ENCODE assay signal across 20 cellular contexts in genomic region chr7:112487938-112488575, GRCh38. TPM values are rescaled to one million over a fixed set of nuclear protein-coding genes. Genes with fewer than 3 reads are reported as not detected.
DNase-seq lines count a peak whose midpoint lies in the region; ATAC-seq, FAIRE-seq and TF ChIP-seq lines count a peak whose summit lies in the region.
"Had no signal": no experiment of that assay in that cellular context is flagged by ENCODE, and none has a peak within 500 bp of the region (broad histone marks: within the 10 kb centered on the region; RNA-seq: fewer than 3 reads in every experiment).

No MANE protein-coding gene starts in this region.

- no peak for TF ChIP-seq EP300 in K562 (IDR thresholded peaks at IDR 0.05; ENCODE audit: low read length)

- H3K27me3 ChIP-seq in K562 (ENCODE audit: control insufficient read depth in 2 of 2, insufficient read depth in 2 of 2, low read length in 2 of 2) (no peaks in the 10 kb centered on the region), psoas muscle (ENCODE audit: insufficient read depth in 3 of 3, low read length in 2 of 3) (no peaks in the 10 kb centered on the region)
- H3K27me3 ChIP-seq: BLaER1 treated with 17β-estradiol and CSF1 and Interleukin-3, amounts not matched to agents 10 nM and 100 nM had no signal

- no peaks in the 10 kb centered on the region for H4K20me1 ChIP-seq in K562 (replicated peaks; ENCODE audit: control insufficient read depth, insufficient read depth, low read length)
- H4K20me1 ChIP-seq: BLaER1 treated with 17β-estradiol and CSF1 and Interleukin-3, amounts not matched to agents 10 nM and 100 nM had no signal

- TF ChIP-seq POLR2A in K562 (conservative IDR thresholded peaks at IDR 0.05): no peak

- CTCF ChIA-PET in K562 (lab: Yijun Ruan, JAX; ENCODE audit: low intra/inter-chr PET ratio): no interaction called here

- POLR2A ChIA-PET in K562 (lab: Yijun Ruan, JAX): no interaction called here

- H3K36me3 ChIP-seq in K562 (ENCODE audit: control insufficient read depth, insufficient read depth, low read length): no peaks in the 10 kb centered on the region
- peaks cover 0 to 29% of the 10 kb centered on the region in 2 donors for H3K36me3 ChIP-seq in psoas muscle (ENCODE audit: insufficient read depth in 1 of 2, low read depth in 1 of 2)

- peak; percentile 63 for ATAC-seq in K562
- ATAC-seq in psoas muscle: no peak
- ATAC-seq in GM21737 (IDR thresholded peaks at IDR 0.05; ENCODE audit: unreplicated experiment): no peak
- ATAC-seq: A549; CD8-positive, alpha-beta T cell had no signal

- no peak for TF ChIP-seq RAD21 in K562 (CRISPR knock-in tag; conservative IDR thresholded peaks at IDR 0.05 in 1 of 2, IDR thresholded peaks at IDR 0.05 in 1 of 2)

- H3K9ac ChIP-seq in K562 (ENCODE audit: insufficient read depth in 1 of 2, low read depth in 2 of 2, low read length in 2 of 2): no peak overlapping the region
- H3K9ac ChIP-seq: BLaER1 treated with 17β-estradiol and CSF1 and Interleukin-3, amounts not matched to agents 10 nM and 100 nM had no signal

- H3K4me1 ChIP-seq in K562 (replicated peaks in 1 of 2; ENCODE audit: control insufficient read depth in 2 of 2, insufficient read depth in 2 of 2, low read length in 2 of 2): peaks cover 4 to 18% of the 10 kb centered on the region in 2 experiments; a peak in 4 of 5 replicates
- peaks cover 34% of the 10 kb centered on the region for H3K4me1 ChIP-seq in psoas muscle

- BruUV-seq in K562 (replicated peaks; lab: Mats Ljungman, UMichigan): no TSS peak

- DNase-seq in NCI-H82 (lab: John Stamatoyannopoulos, UW) (peak; percentile 22), NCI-H82 treated with DMSO at 0.1 percent for 48 hours (lab: John Stamatoyannopoulos, UW; ENCODE audit: unreplicated experiment) (no peak), K562 (ENCODE audit: extremely low read depth in 1 of 4, low spot score in 3 of 4) (peak in 2 of 4 experiments; percentile 44 to 53), psoas muscle (no peak), nucleus accumbens (lab: John Stamatoyannopoulos, UW) (no peak)
- DNase-seq: AML-193; Caco-2; Calu3; CD4-positive, alpha-beta T cell; CD8-positive, alpha-beta T cell; GF-D8 had no signal

- no peaks in the 10 kb centered on the region for H3K9me1 ChIP-seq in K562 (ENCODE audit: control insufficient read depth, insufficient read depth, low read length)

- intact Hi-C loops in K562 (cut with micrococcal nuclease): no loop called here
- intact Hi-C loops in psoas muscle (cut with DNase I): loop anchor here in 1 of 2 donors (10.0 kb wide), 1 partner anchor 283 kb away; the partner anchor contains the start of genes DOCK4 and ZNF277

- 0 out of 2 replicates have a peak overlapping the region, but pooled peaks have one; percentile 9 for H2AFZ ChIP-seq in K562 (ENCODE audit: low read depth, low read length)

- WGBS in K562 (ENCODE audit: insufficient coverage, low coverage, missing lambda C conversion rate): 37% methylated on average over 7 of the region's 7 CpGs
- WGBS in psoas muscle, 3 donors: 69 to 88% (median 70%) methylated on average over 7 of the region's 7 CpGs

- H3K79me2 ChIP-seq in K562 (ENCODE audit: control insufficient read depth, insufficient read depth, low read length): no peaks in the 10 kb centered on the region

- no peak overlapping the region for H3K4me3 ChIP-seq in K562
- no peak overlapping the region for H3K4me3 ChIP-seq in psoas muscle
- H3K4me3 ChIP-seq: A549; BLaER1 treated with 17β-estradiol and CSF1 and Interleukin-3, amounts not matched to agents 10 nM and 100 nM had no signal

- H3K27ac ChIP-seq in K562 (ENCODE audit: extremely low read depth, low read depth, low read length): no peak overlapping the region
- H3K27ac ChIP-seq in psoas muscle: peak overlapping the region; percentile 26
- H3K27ac ChIP-seq: 22Rv1; A549; BLaER1 treated with 17β-estradiol and CSF1 and Interleukin-3, amounts not matched to agents 10 nM and 100 nM; C4-2B had no signal

- no peak overlapping the region; the same call in 1 of the 2 replicates for H3K4me2 ChIP-seq in K562 (ENCODE audit: insufficient read depth, low read length)
- H3K4me2 ChIP-seq: A549; BLaER1 treated with 17β-estradiol and CSF1 and Interleukin-3, amounts not matched to agents 10 nM and 100 nM had no signal

- in situ Hi-C loops in K562 (cut with MboI): no loop called here

- H3K9me3 ChIP-seq in K562 (replicated peaks; ENCODE audit: control insufficient read depth, insufficient read depth, low read depth, low read length): no peaks in the 10 kb centered on the region
- no peaks in the 10 kb centered on the region for H3K9me3 ChIP-seq in psoas muscle
- H3K9me3 ChIP-seq: A549; BLaER1 treated with 17β-estradiol and CSF1 and Interleukin-3, amounts not matched to agents 10 nM and 100 nM; Caco-2 had no signal

- peak; percentile 46 for FAIRE-seq in K562 (lab: Jason Lieb, UNC)
- FAIRE-seq: A549, D721Med, G401.6, GM12891, GM19239 had no signal

- no peak for TF ChIP-seq CTCF in K562 (IDR thresholded peaks at IDR 0.05 in 2 of 3, conservative IDR thresholded peaks at IDR 0.05 in 1 of 3; ENCODE audit: insufficient read depth in 2 of 3, low read depth in 1 of 3, low read length in 3 of 3)
- no peak for TF ChIP-seq CTCF in psoas muscle (IDR thresholded peaks at IDR 0.05)

TF ChIP-seq in K562, 482 proteins besides CTCF, POLR2A, EP300 and RAD21 (continues in another document):
- TF ChIP-seq BRF1 (IDR thresholded peaks at IDR 0.05; ENCODE audit: borderline replicate concordance, extremely low read depth, insufficient read length): no peak
- TF ChIP-seq SMARCA5 (IDR thresholded peaks at IDR 0.05): no peak
- no peak for TF ChIP-seq ID3 (CRISPR knock-in tag; IDR thresholded peaks at IDR 0.05)
- TF ChIP-seq ID3 (tag; IDR thresholded peaks at IDR 0.05): peak; percentile 90

RNA-seq across cellular contexts. Expression of gene LSMEM1, which starts 7.3 kb away (rescaled TPM):
- total RNA-seq in K562 (2011; cell fraction: chromatin; rRNA removed; ENCODE audit: low replicate concordance): 0.81 and 4.6 TPM in 2 replicates
- 0.33 and 2.5 TPM in 2 replicates for total RNA-seq in K562 (2011; cell fraction: nucleolus; rRNA removed)
- 3.2 and 5.6 TPM in 2 replicates for total RNA-seq in K562 (2011; cell fraction: nucleoplasm; rRNA removed)
- 0.36 and 0.94 TPM in 2 replicates for total RNA-seq in K562 (2014; rRNA removed)
- 0.58 and 1.5 TPM in 2 replicates for total RNA-seq in K562 (2014; rRNA removed; fragmentation: Illumina TruSeq; extraction: Trizol)
- total RNA-seq in K562 (2015; rRNA removed; fragmentation: Illumina TruSeq; extraction: Trizol): 0.87 and 1.6 TPM in 2 replicates
- total RNA-seq in K562 (2021): 0.53 and 0.63 TPM in 2 replicates
- 1.4 and 1.8 TPM in 2 replicates for polyA plus RNA-seq in K562 (2011; rRNA removed)
- 0.09 and 0.40 TPM in 2 replicates for polyA plus RNA-seq in K562 (2011; cell fraction: cytosol; rRNA removed)
- 0.72 and 1.5 TPM in 2 replicates for polyA plus RNA-seq in K562 (2011; cell fraction: nucleus; rRNA removed)
- 0.40 and 0.42 TPM in 2 replicates for polyA plus RNA-seq in K562 (2012)
- polyA plus RNA-seq in K562 (2014; fragmentation: Illumina TruSeq; extraction: Trizol): 0.97 and 1.5 TPM in 2 replicates
- polyA plus RNA-seq in K562 (2014; fragmentation: Nextera tagmentation; extraction: Ambion mirVana): under 1 TPM; 0.17 to 0.34 TPM
- polyA plus RNA-seq in K562 (2014; rRNA removed): 0.93 and 1.2 TPM in 2 replicates
- 0.91 and 1.6 TPM in 2 replicates for polyA minus RNA-seq in K562 (2011; rRNA and poly(A)+ RNA removed)
- polyA minus RNA-seq in K562 (2011; cell fraction: cytosol; rRNA and poly(A)+ RNA removed): 0.48 TPM in 1 of 2 replicates, not detected in the other
- polyA minus RNA-seq in K562 (2011; cell fraction: nucleus; rRNA and poly(A)+ RNA removed): 0.40 and 1.4 TPM in 2 replicates
- 1 to 10 TPM; 1.9 to 9.8 (median 8.0) TPM for total RNA-seq in psoas muscle
- 10 to 100 TPM in 1 of 3 donors, 1 to 10 TPM in 2; 1.7 to 16.2 (median 6.4) TPM for polyA plus RNA-seq in psoas muscle

RNA-seq across cellular contexts. Expression of gene IFRD1, which starts 37.8 kb away (rescaled TPM):
- total RNA-seq in K562 (2011; cell fraction: chromatin; rRNA removed; ENCODE audit: low replicate concordance): 79.3 and 178 TPM in 2 replicates
- 42.2 and 49.9 TPM in 2 replicates for total RNA-seq in K562 (2011; cell fraction: nucleolus; rRNA removed)
- total RNA-seq in K562 (2011; cell fraction: nucleoplasm; rRNA removed): 76.4 and 120 TPM in 2 replicates
- total RNA-seq in K562 (2014; rRNA removed) (66.8 and 77.8 TPM in 2 replicates), K562 (2014; rRNA removed; fragmentation: Illumina TruSeq; extraction: Trizol) (73.1 and 76.1 TPM in 2 replicates), K562 (2015; rRNA removed; fragmentation: Illumina TruSeq; extraction: Trizol) (68.1 and 68.7 TPM in 2 replicates), K562 (2021) (74.2 and 75.3 TPM in 2 replicates), psoas muscle (100 to 1,000 TPM in 1 of 4 donors, 10 to 100 TPM in 3; 43.7 to 163 (median 54.0) TPM)
- polyA plus RNA-seq in K562 (2011; rRNA removed) (52.6 and 81.8 TPM in 2 replicates), K562 (2014; fragmentation: Illumina TruSeq; extraction: Trizol) (66.8 and 73.3 TPM in 2 replicates), K562 (2014; fragmentation: Nextera tagmentation; extraction: Ambion mirVana) (10 to 100 TPM; 27.6 to 37.0 TPM), K562 (2014; rRNA removed) (70.4 and 79.2 TPM in 2 replicates), psoas muscle (100 to 1,000 TPM in 1 of 3 donors, 10 to 100 TPM in 2; 34.7 to 153 (median 84.1) TPM)
- 21.8 and 23.3 TPM in 2 replicates for polyA plus RNA-seq in K562 (2011; cell fraction: cytosol; rRNA removed)
- polyA plus RNA-seq in K562 (2011; cell fraction: nucleus; rRNA removed): 50.5 and 53.6 TPM in 2 replicates
- polyA plus RNA-seq in K562 (2012): 62.5 and 71.7 TPM in 2 replicates
- polyA minus RNA-seq in K562 (2011; rRNA and poly(A)+ RNA removed): 79.3 and 80.4 TPM in 2 replicates
- 20.1 and 34.4 TPM in 2 replicates for polyA minus RNA-seq in K562 (2011; cell fraction: cytosol; rRNA and poly(A)+ RNA removed)
- polyA minus RNA-seq in K562 (2011; cell fraction: nucleus; rRNA and poly(A)+ RNA removed): 60.6 and 82.3 TPM in 2 replicates
